Comparison of ENCODE assay signal across 18 cellular contexts in genomic region chr7:158134824-158135223, GRCh38.
DNase-seq lines count a peak whose midpoint lies in the region; ATAC-seq and TF ChIP-seq lines count a peak whose summit lies in the region.
"Had no signal": no experiment of that assay in that cellular context is flagged by ENCODE, and none has a peak within 500 bp of the region (broad histone marks: within the 10 kb centered on the region; RNA-seq: fewer than 3 reads in every experiment).

No MANE protein-coding gene starts in this region.

- no peaks in the 10 kb centered on the region for H3K9me3 Mint-ChIP-seq in activated T-helper 17 cell treated with anti-CD3 and anti-CD28 coated beads, Interleukin-2, amount 50 U/mL, for 72 hours
- peaks cover 8% of the 10 kb centered on the region for H3K9me3 Mint-ChIP-seq in activated CD4-positive, alpha-beta memory T cell treated with anti-CD3 and anti-CD28 coated beads, Interleukin-2, amount 10 ng/mL, durations not matched to agents 7 days and 5 days
- H3K9me3 Mint-ChIP-seq: CD4-positive, alpha-beta T cell; CD8-positive, alpha-beta T cell had no signal

- H3K4me3 ChIP-seq in heart right ventricle (no peak overlapping the region), thoracic aorta (no peak overlapping the region)
- H3K4me3 ChIP-seq: A549; BLaER1 treated with 17β-estradiol and CSF1 and Interleukin-3, amounts not matched to agents 10 nM and 100 nM had no signal

- intact Hi-C loops in cardiac septum (cut with DNase I) (no loop called here), heart right ventricle (cut with DNase I) (no loop called here)

- H3K27me3 Mint-ChIP-seq in activated T-helper 17 cell treated with anti-CD3 and anti-CD28 coated beads, Interleukin-2, amount 50 U/mL, for 72 hours = no peaks in the 10 kb centered on the region
- H3K27me3 Mint-ChIP-seq in activated CD4-positive, alpha-beta memory T cell treated with anti-CD3 and anti-CD28 coated beads, Interleukin-2, amount 10 ng/mL, durations not matched to agents 7 days and 5 days = no peaks in the 10 kb centered on the region
- H3K27me3 Mint-ChIP-seq: B cell; CD4-positive, alpha-beta T cell had no signal

- TF ChIP-seq CTCF in heart right ventricle (IDR thresholded peaks at IDR 0.05) = no peak
- TF ChIP-seq CTCF in thoracic aorta (IDR thresholded peaks at IDR 0.05) = no peak

- 72 to 73% methylated on average over 4 of the region's 4 CpGs for WGBS in heart right ventricle, 2 donors

- H3K4me1 ChIP-seq in heart right ventricle (no peaks in the 10 kb centered on the region), thoracic aorta (ENCODE audit: control insufficient read depth in 1 of 2, low read depth in 2 of 2) (no peaks in the 10 kb centered on the region)
- H3K4me1 ChIP-seq: A549, Caco-2 had no signal

- no peaks in the 10 kb centered on the region for H3K36me3 ChIP-seq in heart right ventricle
- no peaks in the 10 kb centered on the region for H3K36me3 ChIP-seq in thoracic aorta
- H3K36me3 ChIP-seq: BLaER1 treated with 17β-estradiol and CSF1 and Interleukin-3, amounts not matched to agents 10 nM and 100 nM had no signal

- H3K27ac Mint-ChIP-seq in activated T-helper 17 cell treated with anti-CD3 and anti-CD28 coated beads, Interleukin-2, amount 50 U/mL, for 72 hours = no peak overlapping the region
- H3K27ac Mint-ChIP-seq in activated CD4-positive, alpha-beta memory T cell treated with anti-CD3 and anti-CD28 coated beads, Interleukin-2, amount 10 ng/mL, durations not matched to agents 7 days and 5 days = no peak overlapping the region
- H3K27ac Mint-ChIP-seq: B cell; CD4-positive, alpha-beta T cell; CD8-positive, alpha-beta T cell had no signal

- no peaks in the 10 kb centered on the region for H3K4me1 Mint-ChIP-seq in activated T-helper 17 cell treated with anti-CD3 and anti-CD28 coated beads, Interleukin-2, amount 50 U/mL, for 72 hours
- no peaks in the 10 kb centered on the region for H3K4me1 Mint-ChIP-seq in activated CD4-positive, alpha-beta memory T cell treated with anti-CD3 and anti-CD28 coated beads, Interleukin-2, amount 10 ng/mL, durations not matched to agents 7 days and 5 days
- H3K4me1 Mint-ChIP-seq: B cell had no signal

- no peak overlapping the region for H3K4me3 Mint-ChIP-seq in activated T-helper 17 cell treated with anti-CD3 and anti-CD28 coated beads, Interleukin-2, amount 50 U/mL, for 72 hours
- H3K4me3 Mint-ChIP-seq in activated CD4-positive, alpha-beta memory T cell treated with anti-CD3 and anti-CD28 coated beads, Interleukin-2, amount 10 ng/mL, durations not matched to agents 7 days and 5 days = no peak overlapping the region
- H3K4me3 Mint-ChIP-seq: B cell; CD4-positive, alpha-beta T cell; CD8-positive, alpha-beta T cell had no signal

- CTCF ChIA-PET in activated CD4-positive, alpha-beta memory T cell treated with anti-CD3 and anti-CD28 coated beads, Interleukin-2, amount 10 ng/mL, durations not matched to agents 7 days and 5 days (lab: Charles Lee) = no interaction called here

- H3K27me3 ChIP-seq in heart right ventricle = no peaks in the 10 kb centered on the region
- no peaks in the 10 kb centered on the region for H3K27me3 ChIP-seq in thoracic aorta (replicated peaks; ENCODE audit: insufficient read depth)
- H3K27me3 ChIP-seq: BLaER1 treated with 17β-estradiol and CSF1 and Interleukin-3, amounts not matched to agents 10 nM and 100 nM had no signal

- H3K27ac ChIP-seq in heart right ventricle (no peak overlapping the region), thoracic aorta (no peak overlapping the region)
- H3K27ac ChIP-seq: 22Rv1; A549; BLaER1 treated with 17β-estradiol and CSF1 and Interleukin-3, amounts not matched to agents 10 nM and 100 nM; C4-2B had no signal

- H3K9me3 ChIP-seq in heart right ventricle (peaks cover 0 to 36% (median 0%) of the 10 kb centered on the region in 11 donors), thoracic aorta (no peaks in the 10 kb centered on the region)

- ATAC-seq in heart right ventricle (no peak), thoracic aorta (ENCODE audit: insufficient number of reproducible peaks, low FRiP score, low read depth) (peak; percentile 46)
- no peak for ATAC-seq in activated T-helper 17 cell treated with anti-CD3 and anti-CD28 coated beads, Interleukin-2, amount 50 U/mL, for 72 hours (replicated peaks)
- ATAC-seq: A549; CD8-positive, alpha-beta T cell had no signal

- POLR2A ChIA-PET in activated CD4-positive, alpha-beta memory T cell treated with anti-CD3 and anti-CD28 coated beads, Interleukin-2, amount 10 ng/mL, durations not matched to agents 7 days and 5 days (lab: Charles Lee) = no interaction called here

- peak; percentile 47 for DNase-seq in cardiac septum (ENCODE audit: low spot score)
- no peak for DNase-seq in heart right ventricle
- DNase-seq in mesenteric fat pad (ENCODE audit: low spot score) = peak; percentile 67
- no peak for DNase-seq in thoracic aorta (ENCODE audit: low spot score)
- no peak for DNase-seq in activated CD4-positive, alpha-beta memory T cell treated with anti-CD3 and anti-CD28 coated beads, Interleukin-2, amount 10 ng/mL, durations not matched to agents 7 days and 5 days
- DNase-seq: AML-193; Caco-2; Calu3; CD4-positive, alpha-beta T cell; CD8-positive, alpha-beta T cell; DMS79 treated with DMSO at 0.1 percent for 48 hours; GF-D8 had no signal

- no peaks in the 10 kb centered on the region for H3K36me3 Mint-ChIP-seq in activated T-helper 17 cell treated with anti-CD3 and anti-CD28 coated beads, Interleukin-2, amount 50 U/mL, for 72 hours (ENCODE audit: low read depth)
- no peaks in the 10 kb centered on the region for H3K36me3 Mint-ChIP-seq in activated CD4-positive, alpha-beta memory T cell treated with anti-CD3 and anti-CD28 coated beads, Interleukin-2, amount 10 ng/mL, durations not matched to agents 7 days and 5 days (ENCODE audit: low read depth)
- H3K36me3 Mint-ChIP-seq: CD8-positive, alpha-beta T cell had no signal

Comparison
In these comparisons a context has a peak if more than half of its experiments do, and no peak if none do; other contexts are left out.
1. DNase-seq: peak in cardiac septum (single experiment) and mesenteric fat pad (single experiment); none in heart right ventricle (0 of 2), thoracic aorta (single experiment) and activated CD4-positive, alpha-beta memory T cell treated with anti-CD3 and anti-CD28 coated beads, Interleukin-2, amount 10 ng/mL, durations not matched to agents 7 days and 5 days (single experiment).